Comparison of ENCODE assay signal across 15 cellular contexts in genomic region chr10:7856685-7857084, GRCh38.
"Had no signal": no experiment of that assay in that cellular context is flagged by ENCODE, and none has a peak within 500 bp of the region (broad histone marks: within the 10 kb centered on the region; RNA-seq: fewer than 3 reads in every experiment).

No MANE protein-coding gene starts in this region.

- H3K9me3 ChIP-seq: colonic mucosa had no signal

- H3K36me3 ChIP-seq: adrenal gland, colonic mucosa, left lung had no signal

- DNase-seq: activated CD4-positive, alpha-beta T cell treated with anti-CD3 and anti-CD28 coated beads, Interleukin-2, amount 10 ng/mL, durations not matched to agents 7 days and 5 days; activated naive CD4-positive, alpha-beta T cell treated with anti-CD3 and anti-CD28 coated beads, Interleukin-2, amount 50 U/mL, for 16 hours; colonic mucosa; effector CD8-positive, alpha-beta T cell; glutamatergic neuron; left lung; SK-N-SH; stimulated activated CD4-positive, alpha-beta T cell treated with anti-CD3 and anti-CD28 coated beads, Interleukin-1b, Interleukin-23, amount 100 ng/mL, for 48 hours; stimulated activated naive B cell treated with anti-CD40 and anti-IgM and Interleukin-4, amounts not matched to agents 10 μg/mL and 1 μg/mL and 100 μg/mL, for 72 hours; transverse colon had no signal

- H3K4me3 Mint-ChIP-seq: activated CD4-positive, alpha-beta T cell treated with anti-CD3 and anti-CD28 coated beads, Interleukin-2, amount 10 ng/mL, durations not matched to agents 7 days and 5 days; neural progenitor cell; stimulated activated naive B cell treated with anti-CD40 and anti-IgM and Interleukin-4, amounts not matched to agents 10 μg/mL and 1 μg/mL and 100 μg/mL, for 72 hours; T-helper 1 cell treated with Interleukin-12 subunit alpha and Interleukin-12 subunit beta and Interleukin-4 antibody, amounts not matched to agents 30 μg/mL and 1 μg/mL, for 36 hours; WTC11 had no signal

- H3K4me2 ChIP-seq: neural progenitor cell, SK-N-SH had no signal

- H3K9ac ChIP-seq: neural progenitor cell, SK-N-SH had no signal

- H3K27me3 ChIP-seq: adrenal gland, colonic mucosa, left lung, neural progenitor cell, transverse colon had no signal

- H2AFZ ChIP-seq: neural progenitor cell had no signal

- H3K4me3 ChIP-seq: adrenal gland, colonic mucosa, left lung, neural progenitor cell, transverse colon had no signal

- H3K27ac Mint-ChIP-seq: activated CD4-positive, alpha-beta T cell treated with anti-CD3 and anti-CD28 coated beads, Interleukin-2, amount 10 ng/mL, durations not matched to agents 7 days and 5 days; neural progenitor cell; stimulated activated naive B cell treated with anti-CD40 and anti-IgM and Interleukin-4, amounts not matched to agents 10 μg/mL and 1 μg/mL and 100 μg/mL, for 72 hours; T-helper 1 cell treated with Interleukin-12 subunit alpha and Interleukin-12 subunit beta and Interleukin-4 antibody, amounts not matched to agents 30 μg/mL and 1 μg/mL, for 36 hours; WTC11 had no signal

- H3K27me3 Mint-ChIP-seq: activated CD4-positive, alpha-beta T cell treated with anti-CD3 and anti-CD28 coated beads, Interleukin-2, amount 10 ng/mL, durations not matched to agents 7 days and 5 days; stimulated activated naive B cell treated with anti-CD40 and anti-IgM and Interleukin-4, amounts not matched to agents 10 μg/mL and 1 μg/mL and 100 μg/mL, for 72 hours had no signal

- H3K27ac ChIP-seq: adrenal gland, colonic mucosa, epithelial cell of prostate, left lung, neural progenitor cell, transverse colon had no signal
